In the genomic region with DNA sequence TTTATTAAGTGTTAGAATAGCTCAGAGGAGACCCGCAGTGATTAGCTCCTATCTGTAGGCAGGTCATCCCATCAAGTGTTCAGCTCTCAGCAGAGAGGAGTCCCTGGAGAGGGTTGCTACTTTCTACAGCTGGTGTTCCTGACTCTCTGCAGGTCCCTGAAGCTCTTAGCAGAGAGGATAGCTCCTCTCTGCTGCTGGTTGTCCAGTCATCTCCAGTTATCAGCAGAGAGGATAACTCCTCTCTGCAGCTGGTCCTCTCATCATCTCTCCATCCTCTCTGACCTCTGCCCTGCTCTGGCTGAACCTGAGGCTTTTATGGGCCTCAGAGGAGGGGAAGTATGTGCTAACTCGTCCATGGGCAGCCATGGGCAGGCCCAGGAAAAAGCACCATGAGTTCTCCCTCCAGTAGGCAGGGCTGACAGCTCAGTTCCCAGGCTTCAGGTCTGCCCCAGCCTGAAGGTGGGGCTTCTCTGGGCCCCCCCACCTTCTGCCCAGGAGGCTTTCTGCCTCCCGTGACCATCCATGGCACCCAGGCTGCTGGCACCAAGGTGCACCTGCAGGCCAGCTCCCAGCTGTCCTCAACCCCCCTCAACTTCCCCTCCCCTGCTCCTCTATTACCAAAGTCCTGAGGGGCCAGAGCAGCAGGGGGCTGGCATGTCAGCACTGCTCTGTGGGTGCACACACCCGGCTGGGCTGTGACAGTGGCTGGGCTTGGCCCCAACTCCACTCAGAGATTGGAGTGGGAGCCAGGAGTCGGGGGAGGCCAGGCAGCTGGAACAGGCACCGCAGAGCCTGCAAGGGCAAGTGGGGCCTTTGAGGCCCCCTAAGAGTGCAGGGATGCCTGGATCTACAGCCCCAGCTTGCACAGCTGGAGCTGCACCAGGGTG, we compare ENCODE assay signal across 27 cellular contexts.
DNase-seq lines count a peak whose midpoint lies in the region; ATAC-seq and TF ChIP-seq lines count a peak whose summit lies in the region.
"Had no signal": no experiment of that assay in that cellular context is flagged by ENCODE, and none has a peak within 500 bp of the region (broad histone marks: within the 10 kb centered on the region; RNA-seq: fewer than 3 reads in every experiment).

No MANE protein-coding gene starts in this region.

- intact Hi-C loops in Right ventricle myocardium superior (cut with DNase I): no loop called here
- intact Hi-C loops in aorta (cut with DNase I): no loop called here
- intact Hi-C loops in natural killer cell (cut with micrococcal nuclease): no loop called here

- no peaks in the 10 kb centered on the region for H3K9me3 ChIP-seq in right atrium auricular region
- no peaks in the 10 kb centered on the region for H3K9me3 ChIP-seq in aorta (ENCODE audit: control insufficient read depth, low read length)
- H3K9me3 ChIP-seq: Caco-2, SJCRH30 had no signal

- ATAC-seq in Right ventricle myocardium superior (ENCODE audit: poor library complexity) (peak; percentile 95), aorta (ENCODE audit: low FRiP score) (peak; percentile 22), natural killer cell (no peak)
- ATAC-seq: GM12878, HepG2, K562 had no signal

- DNase-seq in Right ventricle myocardium superior (peak; percentile 81), right atrium auricular region (ENCODE audit: low spot score) (no peak), progenitor cell of endocrine pancreas (ENCODE audit: low spot score, unreplicated experiment) (no peak), aorta (no peak), AG08395 (ENCODE audit: low spot score) (no peak), GM19240 (ENCODE audit: insufficient read length, low spot score) (no peak), hypothalamus (lab: John Stamatoyannopoulos, UW) (no peak), natural killer cell (no peak)
- DNase-seq: Caco-2; CD4-positive, alpha-beta memory T cell; DMS 273 treated with DMSO at 0.1 percent for 48 hours; DND-41; HFFc6; MM.1S; NCI-H1092; NCI-H1436; NCI-H187 treated with DMSO at 0.1 percent for 48 hours; NCI-H2227 treated with DMSO at 0.1 percent for 48 hours; NCI-H510A treated with DMSO at 0.1 percent for 48 hours; NCI-H748 treated with DMSO at 0.1 percent for 48 hours; NK-92 treated with Interleukin-12 subunit alpha and Interleukin-12 subunit beta, amount 100 ng/mL, for 24 hours; SJCRH30 had no signal

- peak overlapping the region; percentile 74 for H3K27ac Mint-ChIP-seq in progenitor cell of endocrine pancreas
- H3K27ac Mint-ChIP-seq in natural killer cell: no peak overlapping the region
- H3K27ac Mint-ChIP-seq: CD4-positive, alpha-beta memory T cell; HFFc6 had no signal

- H3K4me3 Mint-ChIP-seq in progenitor cell of endocrine pancreas (ENCODE audit: low read depth) (no peak overlapping the region), natural killer cell (no peak overlapping the region)
- H3K4me3 Mint-ChIP-seq: CD4-positive, alpha-beta memory T cell; HFFc6 had no signal

- H3K4me3 ChIP-seq in right atrium auricular region: no peak overlapping the region
- H3K4me3 ChIP-seq in aorta (ENCODE audit: low read length in 2 of 2): no peak overlapping the region
- H3K4me3 ChIP-seq: BLaER1, GM12878, K562, SJCRH30 had no signal

- H3K36me3 ChIP-seq in right atrium auricular region (no peaks in the 10 kb centered on the region), aorta (ENCODE audit: control insufficient read depth in 1 of 2, insufficient read depth in 2 of 2, low read length in 1 of 2) (no peaks in the 10 kb centered on the region)
- H3K36me3 ChIP-seq: BLaER1, SJCRH30 had no signal

- H3K4me1 Mint-ChIP-seq in progenitor cell of endocrine pancreas (ENCODE audit: low read depth) (peaks cover 23% of the 10 kb centered on the region), natural killer cell (no peaks in the 10 kb centered on the region)
- H3K4me1 Mint-ChIP-seq: CD4-positive, alpha-beta memory T cell had no signal

- peak overlapping the region; percentile 56 to 62 for H3K27ac ChIP-seq in right atrium auricular region
- H3K27ac ChIP-seq in aorta (ENCODE audit: low read depth in 1 of 2, low read length in 2 of 2): no peak overlapping the region
- H3K27ac ChIP-seq: BLaER1, HL-60, SJCRH30 had no signal

- H3K27me3 Mint-ChIP-seq in progenitor cell of endocrine pancreas: no peaks in the 10 kb centered on the region
- H3K27me3 Mint-ChIP-seq in natural killer cell (ENCODE audit: low read depth in 2 of 2): peaks cover 9 to 21% of the 10 kb centered on the region in 2 donors

- H3K27me3 ChIP-seq in right atrium auricular region: no peaks in the 10 kb centered on the region
- no peaks in the 10 kb centered on the region for H3K27me3 ChIP-seq in aorta (ENCODE audit: control insufficient read depth in 1 of 2, insufficient read depth in 2 of 2, low read length in 1 of 2)
- H3K27me3 ChIP-seq: BLaER1, SJCRH30 had no signal

- WGBS in aorta, 2 donors: 61 to 69% methylated on average over 6 of the region's 6 CpGs

- peaks cover 4% of the 10 kb centered on the region for H3K9me3 Mint-ChIP-seq in progenitor cell of endocrine pancreas (ENCODE audit: low read depth)
- no peaks in the 10 kb centered on the region for H3K9me3 Mint-ChIP-seq in natural killer cell
- H3K9me3 Mint-ChIP-seq: HFFc6 had no signal

- TF ChIP-seq CTCF in right atrium auricular region (IDR thresholded peaks at IDR 0.05) (no peak), progenitor cell of endocrine pancreas (IDR thresholded peaks at IDR 0.05; ENCODE audit: unreplicated experiment) (no peak), natural killer cell (IDR thresholded peaks at IDR 0.05) (no peak)

- peaks cover 0 to 14% of the 10 kb centered on the region in 2 donors for H3K4me1 ChIP-seq in right atrium auricular region
- H3K4me1 ChIP-seq in aorta (ENCODE audit: control insufficient read depth in 1 of 2, insufficient read depth in 2 of 2, low read length in 2 of 2): peaks cover 0 to 2% of the 10 kb centered on the region in 2 donors
- H3K4me1 ChIP-seq: Caco-2, SJCRH30 had no signal

- H3K36me3 Mint-ChIP-seq in progenitor cell of endocrine pancreas (ENCODE audit: insufficient read depth) (peaks cover 11% of the 10 kb centered on the region), natural killer cell (no peaks in the 10 kb centered on the region)
- H3K36me3 Mint-ChIP-seq: CD4-positive, alpha-beta memory T cell had no signal

Comparison
In these comparisons a context has a peak if more than half of its experiments do, and no peak if none do; other contexts are left out.
1. ATAC-seq: peak in Right ventricle myocardium superior (single experiment) and aorta (single experiment); none in natural killer cell (0 of 3).
2. H3K27ac ChIP-seq: peak in right atrium auricular region (2 of 2); none in aorta (0 of 2).